9 cellular contexts compared by ENCODE assay signal in genomic region chr3:177338697-177339219, GRCh38.
A peak's percentile ranks its signal among the peaks of the same experiment; 100 is the strongest.
DNase-seq lines count a peak whose midpoint lies in the region; ATAC-seq, FAIRE-seq and TF ChIP-seq lines count a peak whose summit lies in the region.
"Had no signal": no experiment of that assay in that cellular context is flagged by ENCODE, and none has a peak within 500 bp of the region (broad histone marks: within the 10 kb centered on the region; RNA-seq: fewer than 3 reads in every experiment).

No MANE protein-coding gene starts in this region.

- no peaks in the 10 kb centered on the region for H3K27me3 ChIP-seq in suprapubic skin
- no peaks in the 10 kb centered on the region for H3K27me3 ChIP-seq in effector memory CD4-positive, alpha-beta T cell (replicated peaks; ENCODE audit: control insufficient read depth, insufficient read depth, low read length, poor library complexity, severe bottlenecking)

- CTCF ChIA-PET in activated CD8-positive, alpha-beta T cell treated with anti-CD3 and anti-CD28 coated beads for 36 hours (lab: Charles Lee): interaction anchor here (0.6 to 1.2 kb wide), 2 partner anchors 23 to 180 kb away, joined by 3 read pairs; no protein-coding TSS in a partner anchor

- H3K27ac ChIP-seq in suprapubic skin: no peak overlapping the region
- no peak overlapping the region for H3K27ac ChIP-seq in effector memory CD4-positive, alpha-beta T cell (ENCODE audit: insufficient read depth, low read length, poor library complexity, severe bottlenecking)

- H3K36me3 Mint-ChIP-seq in activated CD8-positive, alpha-beta T cell treated with anti-CD3 and anti-CD28 coated beads for 36 hours (ENCODE audit: low read depth): no peaks in the 10 kb centered on the region
- H3K36me3 Mint-ChIP-seq in naive B cell: no peaks in the 10 kb centered on the region

- H3K4me3 ChIP-seq in suprapubic skin: no peak overlapping the region
- H3K4me3 ChIP-seq in effector memory CD4-positive, alpha-beta T cell (ENCODE audit: insufficient read depth, low read depth, low read length, poor library complexity, severe bottlenecking): no peak overlapping the region

- TF ChIP-seq CTCF in activated CD8-positive, alpha-beta T cell treated with anti-CD3 and anti-CD28 coated beads for 36 hours (IDR thresholded peaks at IDR 0.05): no peak
- TF ChIP-seq CTCF in suprapubic skin (IDR thresholded peaks at IDR 0.05): no peak

- peaks cover 57% of the 10 kb centered on the region for H3K4me1 Mint-ChIP-seq in activated CD8-positive, alpha-beta T cell treated with anti-CD3 and anti-CD28 coated beads for 36 hours (ENCODE audit: low read depth)
- peaks cover 29 to 63% (median 46%) of the 10 kb centered on the region in 3 donors for H3K4me1 Mint-ChIP-seq in naive B cell

- H3K9me3 Mint-ChIP-seq in activated CD8-positive, alpha-beta T cell treated with anti-CD3 and anti-CD28 coated beads for 36 hours: no peaks in the 10 kb centered on the region
- H3K9me3 Mint-ChIP-seq in naive B cell: no peaks in the 10 kb centered on the region

- H3K27ac Mint-ChIP-seq in activated CD8-positive, alpha-beta T cell treated with anti-CD3 and anti-CD28 coated beads for 36 hours: peak overlapping the region; percentile 65
- H3K27ac Mint-ChIP-seq in naive B cell: peak overlapping the region; percentile 39 to 95 (median 84)

- POLR2A ChIA-PET in activated CD8-positive, alpha-beta T cell treated with anti-CD3 and anti-CD28 coated beads for 36 hours (lab: Charles Lee): interaction anchor here (0.7 to 6.8 kb wide), 4 partner anchors 21 to 355 kb away, joined by 3 to 35 read pairs (median 12); partner anchors contain the start of gene TBL1XR1

- no peaks in the 10 kb centered on the region for H3K36me3 ChIP-seq in suprapubic skin
- H3K36me3 ChIP-seq in effector memory CD4-positive, alpha-beta T cell (ENCODE audit: control insufficient read depth, insufficient read depth, low read length): no peaks in the 10 kb centered on the region

- H3K9me3 ChIP-seq in suprapubic skin: no peaks in the 10 kb centered on the region
- no peaks in the 10 kb centered on the region for H3K9me3 ChIP-seq in effector memory CD4-positive, alpha-beta T cell (ENCODE audit: control insufficient read depth, low read length)

- no peak for TF ChIP-seq EP300 in suprapubic skin (IDR thresholded peaks at IDR 0.05)

- no peak for DNase-seq in activated CD8-positive, alpha-beta T cell treated with anti-CD3 and anti-CD28 coated beads for 36 hours
- DNase-seq in naive B cell (no peak), suprapubic skin (ENCODE audit: low spot score in 2 of 2) (no peak), NCI-H748 (lab: John Stamatoyannopoulos, UW; ENCODE audit: unreplicated experiment) (no peak), urothelium cell line (ENCODE audit: low spot score) (no peak)
- DNase-seq in effector memory CD4-positive, alpha-beta T cell: no peak
- DNase-seq: occipital lobe had no signal

- TF ChIP-seq POLR2A in suprapubic skin (IDR thresholded peaks at IDR 0.05): no peak

- intact Hi-C loops in activated CD8-positive, alpha-beta T cell treated with anti-CD3 and anti-CD28 coated beads for 36 hours (cut with micrococcal nuclease): loop anchor here (1.0 to 2.0 kb wide), 2 partner anchors 20 to 140 kb away; no protein-coding TSS in a partner anchor

- ATAC-seq in GM18511 (IDR thresholded peaks at IDR 0.05; ENCODE audit: unreplicated experiment) (peak; percentile 45), HG03175 (IDR thresholded peaks at IDR 0.05; ENCODE audit: unreplicated experiment) (peak; percentile 29), naive B cell (ENCODE audit: low read depth in 2 of 2) (peak; percentile 38 to 51)
- ATAC-seq in activated CD8-positive, alpha-beta T cell treated with anti-CD3 and anti-CD28 coated beads for 36 hours: no peak

- no peak for FAIRE-seq in urothelium cell line (lab: Jason Lieb, UNC)

- H3K4me3 Mint-ChIP-seq in activated CD8-positive, alpha-beta T cell treated with anti-CD3 and anti-CD28 coated beads for 36 hours: no peak overlapping the region
- peak overlapping the region in 5 of 8 donors; percentile 30 to 70 (median 58) for H3K4me3 Mint-ChIP-seq in naive B cell

- 77% methylated on average over 3 of the region's 3 CpGs for WGBS in suprapubic skin

- peaks cover 39% of the 10 kb centered on the region for H3K4me1 ChIP-seq in suprapubic skin
- peaks cover 3% of the 10 kb centered on the region for H3K4me1 ChIP-seq in effector memory CD4-positive, alpha-beta T cell (ENCODE audit: control insufficient read depth, insufficient read depth, low read length, poor library complexity, severe bottlenecking)

- H3K27me3 Mint-ChIP-seq in activated CD8-positive, alpha-beta T cell treated with anti-CD3 and anti-CD28 coated beads for 36 hours: no peaks in the 10 kb centered on the region
- no peaks in the 10 kb centered on the region for H3K27me3 Mint-ChIP-seq in naive B cell
